8 cellular contexts compared by ENCODE assay signal in the genomic region with DNA sequence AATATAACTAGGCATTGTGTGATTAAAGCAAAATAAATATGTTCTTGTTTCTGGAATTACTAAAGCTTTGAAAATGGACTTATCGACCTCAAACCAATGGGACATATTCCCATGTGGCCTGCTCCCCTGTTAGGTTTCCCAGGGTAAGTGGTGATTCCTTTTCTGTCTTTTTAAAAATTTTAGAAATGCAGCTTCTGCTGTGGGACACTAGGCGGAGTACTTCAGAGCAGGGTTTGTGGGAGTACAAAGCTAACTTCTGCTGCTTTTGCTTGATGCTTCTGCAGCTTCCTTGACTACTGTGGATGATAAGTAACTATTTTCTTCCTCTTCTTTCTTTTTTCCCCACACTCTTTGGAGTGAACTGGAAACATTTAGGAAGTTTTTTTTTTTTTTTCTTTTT.
DNase-seq lines count a peak whose midpoint lies in the region; ATAC-seq and TF ChIP-seq lines count a peak whose summit lies in the region.
"Not testable (repeated sequence)": the region's sequence is repeated elsewhere in the genome, so short reads cannot be mapped to it uniquely, and the experiment has no call there.

No MANE protein-coding gene starts in this region.

- not testable (repeated sequence) for H3K36me3 ChIP-seq in DOHH2 (ENCODE audit: control insufficient read depth, low read length); endodermal cell (ENCODE audit: control insufficient read depth, insufficient read depth, low read length)

- H3K27me3 ChIP-seq in DOHH2 (ENCODE audit: control insufficient read depth, low read length); endodermal cell (ENCODE audit: control insufficient read depth, insufficient read depth, low read length, poor library complexity, severe bottlenecking): not testable (repeated sequence)

- not testable (repeated sequence) for H3K9me3 ChIP-seq in DOHH2 (ENCODE audit: control insufficient read depth, insufficient read depth, low read length)
- H3K9me3 ChIP-seq in endodermal cell (ENCODE audit: control insufficient read depth, low read length), result peaks cover 35% of the 10 kb centered on the region

- H3K9ac ChIP-seq in endodermal cell (ENCODE audit: extremely low read depth, low read length, poor library complexity, severe bottlenecking), result not testable (repeated sequence)

- not testable (repeated sequence) for H3K27ac Mint-ChIP-seq in WTC11, endodermal cell, mesothelial cell of epicardium

- H3K27ac ChIP-seq in 22Rv1; DOHH2 (ENCODE audit: low read depth, low read length); endodermal cell (ENCODE audit: low read depth, low read length): not testable (repeated sequence)

- TF ChIP-seq CTCF in 22Rv1 (IDR thresholded peaks at IDR 0.05) (peak; percentile 36), DOHH2 (IDR thresholded peaks at IDR 0.05; ENCODE audit: low read depth, low read length, poor library complexity, severe bottlenecking) (peak; percentile 10), HFF-Myc (IDR thresholded peaks at IDR 0.05; ENCODE audit: low read depth, low read length, missing control alignments) (peak; percentile 23), WTC11 (IDR thresholded peaks at IDR 0.05) (0 out of 2 replicates have a peak, but pooled peaks have one; percentile 19), endodermal cell (conservative IDR thresholded peaks at IDR 0.05) (peak; percentile 60), mesothelial cell of epicardium (IDR thresholded peaks at IDR 0.05; ENCODE audit: unreplicated experiment) (peak; percentile 14)

- not testable (repeated sequence) for H3K4me1 Mint-ChIP-seq in WTC11, endodermal cell, mesothelial cell of epicardium

- H4K20me1 ChIP-seq in DOHH2 (ENCODE audit: control insufficient read depth, insufficient read depth, low read depth, low read length), result not testable (repeated sequence)

- not testable (repeated sequence) for H3K9me2 ChIP-seq in DOHH2 (replicated peaks; ENCODE audit: control insufficient read depth, low read length)

- H3K4me3 Mint-ChIP-seq in WTC11, endodermal cell, mesothelial cell of epicardium: not testable (repeated sequence)

- not testable (repeated sequence) for H3K79me2 ChIP-seq in DOHH2 (ENCODE audit: control insufficient read depth, low read length)

- POLR2A ChIA-PET in WTC11 (lab: Charles Lee), result not testable (repeated sequence)

- H3K36me3 Mint-ChIP-seq in WTC11; endodermal cell (ENCODE audit: low read depth); mesothelial cell of epicardium: not testable (repeated sequence)

- not testable (repeated sequence) for DNase-seq in HFF-Myc (ENCODE audit: extremely low read depth, low read depth); WTC11 (ENCODE audit: low spot score); endodermal cell; mesothelial cell of epicardium (ENCODE audit: low spot score in 2 of 2, unreplicated experiment in 2 of 2)
- DNase-seq in NAMALWA (ENCODE audit: low spot score) (peak; percentile 17), RKO (ENCODE audit: low spot score) (peak; percentile 29)

- 29 to 80% methylated on average over 1 to 2 of the region's 2 CpGs for WGBS in endodermal cell (ENCODE audit: insufficient coverage in 1 of 2, insufficient read length in 1 of 2), 2 experiments

- not testable (repeated sequence) for H3K4me1 ChIP-seq in DOHH2 (ENCODE audit: control insufficient read depth, low read length); endodermal cell (ENCODE audit: control insufficient read depth, insufficient read depth, low read length)

- CTCF ChIA-PET in WTC11 (lab: Charles Lee), result interaction anchor here (0.7 kb wide), 1 partner anchor 25 kb away, joined by 7 read pairs; no protein-coding TSS in a partner anchor

- H3K4me3 ChIP-seq in DOHH2 (ENCODE audit: low read length); HFF-Myc (replicated peaks; ENCODE audit: low read depth, low read length); endodermal cell (ENCODE audit: low read length): not testable (repeated sequence)

- H3K9me3 Mint-ChIP-seq in WTC11 (peaks cover 43% of the 10 kb centered on the region), endodermal cell (peaks cover 73% of the 10 kb centered on the region), mesothelial cell of epicardium (peaks cover 59% of the 10 kb centered on the region)

- ATAC-seq in WTC11, result not testable (repeated sequence)

- H3K27me3 Mint-ChIP-seq in WTC11 (ENCODE audit: low read depth); endodermal cell (ENCODE audit: insufficient read depth); mesothelial cell of epicardium (ENCODE audit: low read depth): not testable (repeated sequence)

- not testable (repeated sequence) for H3F3A ChIP-seq in DOHH2 (ENCODE audit: control insufficient read depth, insufficient read depth)

- H3K4me2 ChIP-seq in DOHH2 (ENCODE audit: low read length), result not testable (repeated sequence)

Comparison
In these comparisons a context has a peak if more than half of its experiments do, and no peak if none do; other contexts are left out.
1. CTCF ChIP-seq: peak in every context shown above with its lines; median percentile 60 in endodermal cell; 36 in 22Rv1; 23 in HFF-Myc; 19 in WTC11; 14 in mesothelial cell of epicardium; 10 in DOHH2.